In genomic region chr5:1763548-1763911, GRCh38 we compare ENCODE assay signal across 9 cellular contexts. TPM values are rescaled to one million over a fixed set of nuclear protein-coding genes. Genes with fewer than 3 reads are reported as not detected.
A peak's percentile ranks its signal among the peaks of the same experiment; 100 is the strongest.
DNase-seq lines count a peak whose midpoint lies in the region; ATAC-seq, FAIRE-seq and TF ChIP-seq lines count a peak whose summit lies in the region.
"Had no signal": no experiment of that assay in that cellular context is flagged by ENCODE, and none has a peak within 500 bp of the region (broad histone marks: within the 10 kb centered on the region; RNA-seq: fewer than 3 reads in every experiment).

No MANE protein-coding gene starts in this region.

- H3K4me3 Mint-ChIP-seq in stimulated activated naive CD8-positive, alpha-beta T cell treated with anti-CD3 and anti-CD28 coated beads, Interleukin-15, amount 100 ng/mL, for 72 hours, result no peak overlapping the region
- H3K4me3 Mint-ChIP-seq: naive B cell had no signal

- H3K27me3 Mint-ChIP-seq in stimulated activated naive CD8-positive, alpha-beta T cell treated with anti-CD3 and anti-CD28 coated beads, Interleukin-15, amount 100 ng/mL, for 72 hours, result peaks cover 39% of the 10 kb centered on the region

- H3K4me1 Mint-ChIP-seq in stimulated activated naive CD8-positive, alpha-beta T cell treated with anti-CD3 and anti-CD28 coated beads, Interleukin-15, amount 100 ng/mL, for 72 hours, result no peaks in the 10 kb centered on the region

- no peaks in the 10 kb centered on the region for H3K9me1 ChIP-seq in keratinocyte (ENCODE audit: control insufficient read depth, extremely low read depth, insufficient read depth, low read length)

- FAIRE-seq in GM19239 (lab: Jason Lieb, UNC), result no peak
- FAIRE-seq in bronchial epithelial cell (lab: Jason Lieb, UNC), result no peak
- FAIRE-seq in keratinocyte (lab: Jason Lieb, UNC), result peak; percentile 26

- 0 out of 2 replicates have a peak, but pooled peaks cover 5% of the 10 kb centered on the region for H3K27me3 ChIP-seq in BLaER1
- peaks cover 19% of the 10 kb centered on the region for H3K27me3 ChIP-seq in RWPE2 (ENCODE audit: insufficient read depth, poor library complexity, severe bottlenecking)
- H3K27me3 ChIP-seq in bronchial epithelial cell (ENCODE audit: control insufficient read depth, insufficient read depth, low read length), result no peaks in the 10 kb centered on the region
- H3K27me3 ChIP-seq in keratinocyte (ENCODE audit: control insufficient read depth, extremely low read depth, insufficient read depth, low read length), result no peaks in the 10 kb centered on the region

- peaks cover 60% of the 10 kb centered on the region for H3K4me1 ChIP-seq in BLaER1
- H3K4me1 ChIP-seq in RWPE2 (ENCODE audit: insufficient read depth, poor library complexity, severe bottlenecking), result no peaks in the 10 kb centered on the region
- H3K4me1 ChIP-seq in keratinocyte (ENCODE audit: control insufficient read depth, extremely low read depth, insufficient read depth, low read length), result no peaks in the 10 kb centered on the region

- no peak overlapping the region for H3K9ac ChIP-seq in BLaER1
- no peak overlapping the region for H3K9ac ChIP-seq in keratinocyte (ENCODE audit: control insufficient read depth, extremely low read depth, insufficient read depth, low read length)

- peak; percentile 49 for DNase-seq in GM19239 (ENCODE audit: insufficient read length, low spot score)
- peak; percentile 63 for DNase-seq in RWPE2 (ENCODE audit: low spot score)
- peak; percentile 21 for DNase-seq in bronchial epithelial cell (ENCODE audit: low read depth)
- DNase-seq in keratinocyte (ENCODE audit: low read depth, low spot score), result no peak
- DNase-seq in stimulated activated naive CD8-positive, alpha-beta T cell treated with anti-CD3 and anti-CD28 coated beads, Interleukin-15, amount 100 ng/mL, for 72 hours, result peak in 1 of 2 donors; percentile 23
- DNase-seq: naive B cell had no signal

- H2AFZ ChIP-seq in keratinocyte (ENCODE audit: control insufficient read depth, low read length), result no peak overlapping the region

- peaks cover 0 to 3% of the 10 kb centered on the region in 2 donors for H3K9me3 Mint-ChIP-seq in stimulated activated naive CD8-positive, alpha-beta T cell treated with anti-CD3 and anti-CD28 coated beads, Interleukin-15, amount 100 ng/mL, for 72 hours

- H3K36me3 ChIP-seq in BLaER1 (no peaks in the 10 kb centered on the region), RWPE2 (ENCODE audit: low read depth) (no peaks in the 10 kb centered on the region), bronchial epithelial cell (ENCODE audit: control insufficient read depth, insufficient read depth, low read length) (no peaks in the 10 kb centered on the region), keratinocyte (ENCODE audit: control insufficient read depth in 2 of 2, extremely low read depth in 1 of 2, insufficient read depth in 2 of 2, low read length in 2 of 2) (no peaks in the 10 kb centered on the region)

- no peak overlapping the region for H3K27ac ChIP-seq in BLaER1
- no peak overlapping the region for H3K27ac ChIP-seq in RWPE2 (ENCODE audit: poor library complexity, severe bottlenecking)
- H3K27ac ChIP-seq in keratinocyte (ENCODE audit: control insufficient read depth, insufficient read depth, low read length), result no peak overlapping the region

- no peak overlapping the region for H3K27ac Mint-ChIP-seq in stimulated activated naive CD8-positive, alpha-beta T cell treated with anti-CD3 and anti-CD28 coated beads, Interleukin-15, amount 100 ng/mL, for 72 hours
- H3K27ac Mint-ChIP-seq: naive B cell had no signal

- H3K4me3 ChIP-seq in BLaER1 (no peak overlapping the region), RWPE2 (ENCODE audit: severe bottlenecking) (no peak overlapping the region), bronchial epithelial cell (ENCODE audit: low read depth, low read length) (no peak overlapping the region), keratinocyte (ENCODE audit: control insufficient read depth in 2 of 3, extremely low read depth in 1 of 3, insufficient read depth in 2 of 3, low read depth in 1 of 3, low read length in 3 of 3) (no peak overlapping the region)

- dilution Hi-C loops in keratinocyte (cut with MboI; ENCODE audit: extremely low pct_ligation_motif_present, low sequenced_read_pairs), result no loop called here

- no peaks in the 10 kb centered on the region for H3K79me2 ChIP-seq in keratinocyte (ENCODE audit: control insufficient read depth, insufficient read depth, low read length)

- H3K4me2 ChIP-seq in BLaER1, result peak overlapping the region; percentile 89
- H3K4me2 ChIP-seq in keratinocyte (ENCODE audit: control insufficient read depth, extremely low read depth, insufficient read depth, low read depth, low read length), result no peak overlapping the region

- TF ChIP-seq CTCF in RWPE2 (IDR thresholded peaks at IDR 0.05; ENCODE audit: poor library complexity, severe bottlenecking), result peak; percentile 84
- TF ChIP-seq CTCF in bronchial epithelial cell (IDR thresholded peaks at IDR 0.05; ENCODE audit: insufficient read depth, low read length, severe bottlenecking), result peak; percentile 57
- peak; percentile 52 to 78 (median 54) for TF ChIP-seq CTCF in keratinocyte (optimal IDR thresholded peaks at IDR 0.05 in 1 of 3, IDR thresholded peaks at IDR 0.05 in 1 of 3, conservative IDR thresholded peaks at IDR 0.05 in 1 of 3; ENCODE audit: extremely low read depth in 1 of 3, insufficient read depth in 2 of 3, low read length in 3 of 3)

- ATAC-seq in RWPE2 (ENCODE audit: low read depth), result peak; percentile 68; the same call in 2 of the 3 replicates
- peak; percentile 72 for ATAC-seq in stimulated activated naive CD8-positive, alpha-beta T cell treated with anti-CD3 and anti-CD28 coated beads, Interleukin-15, amount 100 ng/mL, for 72 hours
- ATAC-seq in GM21737 (IDR thresholded peaks at IDR 0.05; ENCODE audit: unreplicated experiment), result no peak
- ATAC-seq in GM19351 (IDR thresholded peaks at IDR 0.05; ENCODE audit: unreplicated experiment), result no peak

- H4K20me1 ChIP-seq in BLaER1 (no peaks in the 10 kb centered on the region), keratinocyte (ENCODE audit: control insufficient read depth, extremely low read depth, insufficient read depth, low read length) (no peaks in the 10 kb centered on the region)

- H3K9me3 ChIP-seq in BLaER1 (peaks cover 5% of the 10 kb centered on the region), RWPE2 (ENCODE audit: severe bottlenecking) (peaks cover 2% of the 10 kb centered on the region), keratinocyte (ENCODE audit: control insufficient read depth, low read depth, low read length) (no peaks in the 10 kb centered on the region)

RNA-seq across cellular contexts. Expression of gene MRPL36, which starts 36.1 kb away (rescaled TPM):
- 61.1 and 63.1 TPM in 2 replicates for total RNA-seq in bronchial epithelial cell
- 84.2 to 152 TPM (median 121 TPM) in 3 replicates for polyA plus RNA-seq in keratinocyte
- polyA plus RNA-seq in keratinocyte (2011; ENCODE audit: low read depth), result 129 TPM
- 116 and 120 TPM in 2 replicates for polyA plus RNA-seq in keratinocyte (2011; cell fraction: cytosol; rRNA removed)
- 57.9 and 66.3 TPM in 2 replicates for polyA plus RNA-seq in keratinocyte (2011; cell fraction: nucleus; rRNA removed)
- 99.1 and 103 TPM in 2 replicates for polyA plus RNA-seq in keratinocyte (2012; ENCODE audit: low replicate concordance)
- 36.4 to 62.4 TPM (median 51.7 TPM) in 3 replicates for polyA minus RNA-seq in keratinocyte
- polyA minus RNA-seq in keratinocyte (2011; cell fraction: cytosol; rRNA and poly(A)+ RNA removed), result 64.8 TPM
- polyA minus RNA-seq in keratinocyte (2011; cell fraction: nucleus; rRNA and poly(A)+ RNA removed), result 10.3 and 12.1 TPM in 2 replicates

RNA-seq across cellular contexts. Expression of gene NDUFS6, which starts 37.7 kb away (rescaled TPM):
- total RNA-seq in bronchial epithelial cell, result 21.1 and 49.9 TPM in 2 replicates
- 35.2 to 127 TPM (median 66.3 TPM) in 3 replicates for polyA plus RNA-seq in keratinocyte
- polyA plus RNA-seq in keratinocyte (2011; ENCODE audit: low read depth), result 99.2 TPM
- polyA plus RNA-seq in keratinocyte (2011; cell fraction: cytosol; rRNA removed), result 17.8 and 50.2 TPM in 2 replicates
- 22.3 and 39.5 TPM in 2 replicates for polyA plus RNA-seq in keratinocyte (2011; cell fraction: nucleus; rRNA removed)
- polyA plus RNA-seq in keratinocyte (2012; ENCODE audit: low replicate concordance), result 59.4 and 132 TPM in 2 replicates
- 5.5 to 13.2 TPM (median 6.7 TPM) in 3 replicates for polyA minus RNA-seq in keratinocyte
- 58.5 TPM for polyA minus RNA-seq in keratinocyte (2011; cell fraction: cytosol; rRNA and poly(A)+ RNA removed)
- 4.5 and 7.8 TPM in 2 replicates for polyA minus RNA-seq in keratinocyte (2011; cell fraction: nucleus; rRNA and poly(A)+ RNA removed)

Comparison
In these comparisons a context has a peak if more than half of its experiments do, and no peak if none do; other contexts are left out.
1. ATAC-seq: peak in RWPE2 (single experiment) and stimulated activated naive CD8-positive, alpha-beta T cell treated with anti-CD3 and anti-CD28 coated beads, Interleukin-15, amount 100 ng/mL, for 72 hours (single experiment); none in GM21737 (single experiment) and GM19351 (single experiment).
2. Peak in every context shown above with its lines, with median percentiles within 50 percentile points of each other: CTCF ChIP-seq.